ENCODE assay signal across 13 cellular contexts in the genomic region with DNA sequence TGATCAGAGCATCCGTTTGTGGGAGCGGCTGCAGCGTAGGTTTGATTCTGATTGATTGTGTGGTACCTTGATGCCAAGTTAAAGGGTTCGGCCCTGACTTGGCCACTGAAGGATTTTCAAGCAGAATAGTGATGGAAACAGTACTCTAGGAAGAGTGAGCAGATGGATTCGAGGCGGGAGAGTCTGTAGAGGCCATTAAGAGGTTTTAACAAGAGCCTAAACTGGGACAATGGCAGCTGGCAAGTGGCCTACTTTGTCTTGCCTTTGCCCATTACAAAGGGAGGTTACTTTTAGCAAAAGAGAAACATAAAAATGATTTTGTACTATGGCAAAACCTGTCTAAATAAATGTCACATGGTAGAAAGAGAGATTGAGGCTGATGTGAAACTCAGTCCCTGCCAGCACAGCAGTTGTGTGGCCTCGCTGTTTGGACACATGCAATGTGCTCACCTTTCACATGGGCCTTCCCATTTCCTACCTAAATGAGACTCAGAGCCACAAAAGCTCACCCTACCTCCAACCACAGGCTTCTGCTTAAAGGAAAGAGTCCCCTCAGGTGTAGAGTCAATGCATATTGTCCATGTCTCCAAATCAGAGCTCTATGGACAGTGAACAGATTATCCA.
DNase-seq lines count a peak whose midpoint lies in the region; ATAC-seq and TF ChIP-seq lines count a peak whose summit lies in the region.
"Had no signal": no experiment of that assay in that cellular context is flagged by ENCODE, and none has a peak within 500 bp of the region (broad histone marks: within the 10 kb centered on the region; RNA-seq: fewer than 3 reads in every experiment).

No MANE protein-coding gene starts in this region.

- no peaks in the 10 kb centered on the region for H3K9me2 ChIP-seq in GM23338 (ENCODE audit: insufficient read depth)

- 0 out of 2 replicates have a peak overlapping the region, but pooled peaks have one; percentile 28 for H2AFZ ChIP-seq in GM23338

- no peaks in the 10 kb centered on the region; the same call in 2 of the 3 replicates for H3K9me3 Mint-ChIP-seq in GM23338
- H3K9me3 Mint-ChIP-seq in HFFc6 = no peaks in the 10 kb centered on the region; the same call in 1 of the 2 replicates
- H3K9me3 Mint-ChIP-seq: CD4-positive, alpha-beta memory T cell had no signal

- DNase-seq in GM23338 (ENCODE audit: low spot score) (no peak), NCI-H524 treated with DMSO at 0.1 percent for 48 hours (lab: John Stamatoyannopoulos, UW) (peak; percentile 76), cerebellar cortex (ENCODE audit: low spot score) (peak; percentile 69), substantia nigra (lab: John Stamatoyannopoulos, UW) (peak in 1 of 49 donors; percentile 28), NCI-H1417 treated with DMSO at 0.1 percent for 48 hours (lab: John Stamatoyannopoulos, UW) (no peak), HFFc6 (no peak), SHP77 treated with DMSO at 0.1 percent for 48 hours (lab: John Stamatoyannopoulos, UW) (no peak)
- DNase-seq: CD4-positive, alpha-beta memory T cell; DMS79 had no signal

- peaks cover 2% of the 10 kb centered on the region for H3K27me3 Mint-ChIP-seq in GM23338 (ENCODE audit: insufficient read depth, low read depth, poor library complexity)
- H3K27me3 Mint-ChIP-seq in HFFc6 (ENCODE audit: insufficient read depth) = peaks cover 8% of the 10 kb centered on the region; the same call in 1 of the 2 replicates
- H3K27me3 Mint-ChIP-seq: B cell; CD4-positive, alpha-beta memory T cell had no signal

- H3K4me3 ChIP-seq in GM23338 = no peak overlapping the region

- no peaks in the 10 kb centered on the region for H3K36me3 Mint-ChIP-seq in GM23338 (ENCODE audit: low read depth)
- peaks cover 51% of the 10 kb centered on the region for H3K36me3 Mint-ChIP-seq in HFFc6 (ENCODE audit: low read depth)

- H3K79me2 ChIP-seq in GM23338 (replicated peaks; ENCODE audit: insufficient read depth) = no peaks in the 10 kb centered on the region

- TF ChIP-seq CTCF in GM23338 (conservative IDR thresholded peaks at IDR 0.05; ENCODE audit: low read depth in 2 of 2) = no peak
- no peak for TF ChIP-seq CTCF in HFFc6 (IDR thresholded peaks at IDR 0.05)

- H3K36me3 ChIP-seq in GM23338 (ENCODE audit: insufficient read depth) = no peaks in the 10 kb centered on the region

- peaks cover 8% of the 10 kb centered on the region for H3K4me1 ChIP-seq in GM23338 (ENCODE audit: insufficient read depth)

- H3F3A ChIP-seq in GM23338 (replicated peaks; ENCODE audit: low read depth) = no peaks in the 10 kb centered on the region

- H3K4me3 Mint-ChIP-seq in GM23338 (no peak overlapping the region), HFFc6 (no peak overlapping the region)
- H3K4me3 Mint-ChIP-seq: B cell; CD4-positive, alpha-beta memory T cell had no signal

- no peaks in the 10 kb centered on the region for H3K27me3 ChIP-seq in GM23338 (ENCODE audit: insufficient read depth)

- ATAC-seq in GM23338 = no peak
- ATAC-seq: HCT116 had no signal

- no peak overlapping the region for H3K4me2 ChIP-seq in GM23338

- no peaks in the 10 kb centered on the region for H4K20me1 ChIP-seq in GM23338 (replicated peaks; ENCODE audit: insufficient read depth)

- H3K27ac ChIP-seq in GM23338 (ENCODE audit: low read depth) (no peak overlapping the region), substantia nigra (ENCODE audit: low read depth, low read length, poor library complexity, severe bottlenecking) (peak overlapping the region; percentile 23)
- H3K27ac ChIP-seq: C4-2B, HL-60 had no signal

- peaks cover 11% of the 10 kb centered on the region; the same call in 2 of the 3 replicates for H3K4me1 Mint-ChIP-seq in GM23338
- H3K4me1 Mint-ChIP-seq in HFFc6 (ENCODE audit: low read depth) = peaks cover 32% of the 10 kb centered on the region

- H3K27ac Mint-ChIP-seq in GM23338 = no peak overlapping the region
- H3K27ac Mint-ChIP-seq in HFFc6 = no peak overlapping the region
- H3K27ac Mint-ChIP-seq: B cell had no signal

TF ChIP-seq in GM23338, 12 proteins besides CTCF, POLR2A, EP300 and RAD21 (continues in another document):
- TF ChIP-seq EZH2 (IDR thresholded peaks at IDR 0.05; ENCODE audit: low read depth, unreplicated experiment) (no peak), REST (IDR thresholded peaks at IDR 0.05; ENCODE audit: unreplicated experiment) (no peak), ETS1 (IDR thresholded peaks at IDR 0.05) (no peak), ZNF331 (CRISPR knock-in tag; IDR thresholded peaks at IDR 0.05; ENCODE audit: low read depth) (no peak), CREB1 (CRISPR knock-in tag; IDR thresholded peaks at IDR 0.05; ENCODE audit: low read depth) (no peak), STAT1 (IDR thresholded peaks at IDR 0.05; ENCODE audit: unreplicated experiment) (no peak), JUNB (IDR thresholded peaks at IDR 0.05; ENCODE audit: unreplicated experiment) (no peak), EZH2phosphoT487 (IDR thresholded peaks at IDR 0.05; ENCODE audit: unreplicated experiment) (no peak), ZNF114 (CRISPR knock-in tag; IDR thresholded peaks at IDR 0.05) (no peak), NANOG (IDR thresholded peaks at IDR 0.05; ENCODE audit: borderline replicate concordance) (no peak)

Comparison
In these comparisons a context has a peak if more than half of its experiments do, and no peak if none do; other contexts are left out.
1. DNase-seq: peak in NCI-H524 treated with DMSO at 0.1 percent for 48 hours (single experiment) and cerebellar cortex (single experiment); none in GM23338 (single experiment), NCI-H1417 treated with DMSO at 0.1 percent for 48 hours (single experiment), HFFc6 (single experiment) and SHP77 treated with DMSO at 0.1 percent for 48 hours (single experiment).